ENCODE assay signal across 26 cellular contexts in genomic region chr12:22103418-22103817, GRCh38.
"Had no signal": no experiment of that assay in that cellular context is flagged by ENCODE, and none has a peak within 500 bp of the region (broad histone marks: within the 10 kb centered on the region; RNA-seq: fewer than 3 reads in every experiment).

No MANE protein-coding gene starts in this region.

- H3K9ac ChIP-seq: neural progenitor cell had no signal

- H3K27ac ChIP-seq: adrenal gland, ascending aorta, brain microvascular endothelial cell, foreskin keratinocyte, left lung, neural progenitor cell, spleen, thoracic aorta, upper lobe of left lung had no signal

- H3K36me3 ChIP-seq: adrenal gland, ascending aorta, brain microvascular endothelial cell, left lung, neural progenitor cell, spleen, thoracic aorta, upper lobe of left lung had no signal

- H2AFZ ChIP-seq: neural progenitor cell had no signal

- H3K4me1 ChIP-seq: ascending aorta, neural progenitor cell had no signal

- H3K9me3 ChIP-seq: adrenal gland, ascending aorta, spleen, thoracic aorta, upper lobe of left lung had no signal

- H3K4me2 ChIP-seq: neural progenitor cell had no signal

- DNase-seq: activated B cell treated with CpG ODN at 0.5 μM for 24 hours; activated CD4-positive, alpha-beta T cell treated with anti-CD3 and anti-CD28 coated beads for 36 hours; activated CD4-positive, alpha-beta T cell treated with anti-CD3 and anti-CD28 coated beads, Interleukin-2, amount 50 U/mL, for 4 hours; activated CD8-positive, alpha-beta memory T cell treated with anti-CD3 and anti-CD28 coated beads for 24 hours; activated CD8-positive, alpha-beta memory T cell treated with anti-CD3 and anti-CD28 coated beads, Interleukin-2, amount 50 U/mL, for 4 hours; activated naive CD4-positive, alpha-beta T cell; activated T-cell treated with anti-CD3 and anti-CD28 coated beads, Interleukin-2, amount 50 U/mL, for 24 hours; adrenal gland; brain microvascular endothelial cell; caudate nucleus; effector CD8-positive, alpha-beta T cell; erythroblast; foreskin keratinocyte; left lung; naive thymus-derived CD4-positive, alpha-beta T cell; retina; spleen; stimulated activated CD4-positive, alpha-beta T cell treated with anti-CD3 and anti-CD28 coated beads, Interleukin-4, amount 100 ng/mL, for 1 hour; stimulated activated naive CD4-positive, alpha-beta T cell treated with Interleukin-2 at 50 U/mL for 16 hours; T1000; upper lobe of left lung had no signal

- ATAC-seq: activated CD4-positive, alpha-beta T cell treated with anti-CD3 and anti-CD28 coated beads for 36 hours; activated T-helper 17 cell treated with anti-CD3 and anti-CD28 coated beads, Interleukin-2, amount 50 U/mL, for 72 hours; foreskin keratinocyte; left lung; naive thymus-derived CD4-positive, alpha-beta T cell had no signal

- H3K4me3 ChIP-seq: adrenal gland, ascending aorta, left lung, lung, neural progenitor cell, spleen, thoracic aorta, upper lobe of left lung had no signal

- H3K27me3 ChIP-seq: adrenal gland, ascending aorta, brain microvascular endothelial cell, foreskin keratinocyte, left lung, neural progenitor cell, spleen, upper lobe of left lung had no signal
